8 cellular contexts compared by ENCODE assay signal in the genomic region with DNA sequence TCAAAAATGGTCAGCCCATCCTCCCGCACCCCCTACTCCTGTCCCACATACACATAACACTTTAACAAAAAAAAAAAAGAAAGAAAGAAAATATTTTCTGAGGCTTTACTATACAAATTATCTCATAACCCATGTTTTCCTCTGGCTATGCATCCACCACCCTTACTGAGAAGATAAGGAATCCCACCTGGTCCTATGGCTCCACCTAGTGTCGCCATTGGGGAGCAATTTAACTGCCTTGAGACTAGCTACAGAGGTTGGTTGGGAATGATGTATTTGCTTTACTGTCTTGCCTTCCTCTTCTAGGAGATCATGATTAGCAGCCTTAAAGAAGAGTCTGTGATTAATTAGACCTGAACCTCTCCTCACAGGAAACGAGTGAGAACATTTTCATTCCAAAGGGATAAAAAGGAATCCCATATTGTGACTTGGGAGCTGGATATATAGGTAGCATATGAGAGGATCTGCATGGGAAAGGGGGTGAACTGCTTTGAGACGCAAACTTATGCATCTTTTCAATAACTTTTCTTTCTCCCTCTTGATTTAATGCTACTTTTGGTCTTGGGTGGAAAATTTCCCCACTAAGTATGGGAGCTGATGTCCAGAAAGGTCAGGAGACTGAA.
DNase-seq lines count a peak whose midpoint lies in the region; ATAC-seq, FAIRE-seq and TF ChIP-seq lines count a peak whose summit lies in the region.

No MANE protein-coding gene starts in this region.

- H3K36me3 ChIP-seq in GM12878 (ENCODE audit: control insufficient read depth in 2 of 2, insufficient read depth in 2 of 2, low read length in 1 of 2) = no peaks in the 10 kb centered on the region

- in situ Hi-C loops in GM12878 (cut with MboI) = no loop called here

- ATAC-seq in GM18511 (IDR thresholded peaks at IDR 0.05; ENCODE audit: unreplicated experiment) (peak; percentile 87), HG02970 (IDR thresholded peaks at IDR 0.05; ENCODE audit: low FRiP score, unreplicated experiment) (peak; percentile 65), GM12878 (peak; percentile 97; the same call in 2 of the 3 replicates)

- H2AFZ ChIP-seq in GM12878 (ENCODE audit: control insufficient read depth, low read depth, low read length) = no peak overlapping the region

- no peak overlapping the region for H3K4me2 ChIP-seq in GM12878 (ENCODE audit: control insufficient read depth, insufficient read depth)

- 24% methylated on average over 4 of the region's 4 CpGs for WGBS in GM12878 (ENCODE audit: insufficient coverage, insufficient replicate concordance, low lambda C conversion rate, missing lambda C conversion rate)

- DNase-seq in AG04450 (ENCODE audit: low read depth, low spot score) (peak; percentile 18), NCI-H187 (lab: John Stamatoyannopoulos, UW) (peak; percentile 65 to 78), T-helper 22 cell (ENCODE audit: low read depth) (peak; percentile 12), GM12878 (ENCODE audit: low read depth, low spot score) (no peak), hypothalamus (lab: John Stamatoyannopoulos, UW) (peak in 42 of 51 donors; percentile 2 to 87 (median 50)), smooth muscle cell of the brain vasculature (ENCODE audit: low read depth, low spot score) (peak; percentile 59)

- peaks cover 8% of the 10 kb centered on the region for H3K27me3 ChIP-seq in AG04450 (ENCODE audit: control insufficient read depth, insufficient read depth, low read length)
- peaks cover 0 to 2% of the 10 kb centered on the region in 2 experiments; a peak in 2 of 4 replicates for H3K27me3 ChIP-seq in GM12878 (replicated peaks in 1 of 2; ENCODE audit: control insufficient read depth in 2 of 2, insufficient read depth in 2 of 2, low read length in 1 of 2)

- no TSS peak for BruUV-seq in GM12878 (replicated peaks; lab: Mats Ljungman, UMichigan)

- H3K4me1 ChIP-seq in GM12878 (ENCODE audit: control insufficient read depth, insufficient read depth, low read length) = no peaks in the 10 kb centered on the region

- no peaks in the 10 kb centered on the region for H4K20me1 ChIP-seq in GM12878 (ENCODE audit: control insufficient read depth, insufficient read depth)

- POLR2A ChIA-PET in AG04450 (lab: Yijun Ruan, JAX) = interaction anchor here (0.6 kb wide), 1 partner anchor 151 kb away, joined by 3 read pairs; no protein-coding TSS in a partner anchor
- POLR2A ChIA-PET in GM12878 (lab: Charles Lee) = interaction anchor here (0.5 to 0.8 kb wide), 2 partner anchors 26 to 80 kb away, joined by 3 to 5 read pairs; no protein-coding TSS in a partner anchor

- TF ChIP-seq EP300 in GM12878 (IDR thresholded peaks at IDR 0.05; ENCODE audit: borderline replicate concordance in 1 of 2, control insufficient read depth in 1 of 2, low read depth in 2 of 2, low read length in 2 of 2) = no peak

- no peaks in the 10 kb centered on the region for H3K79me2 ChIP-seq in GM12878 (ENCODE audit: control insufficient read depth, insufficient read depth, low read length)

- peak; percentile 95 for TF ChIP-seq CTCF in AG04450 (IDR thresholded peaks at IDR 0.05; ENCODE audit: low read depth, low read length)
- peak; percentile 85 to 92 (median 90) for TF ChIP-seq CTCF in GM12878 (IDR thresholded peaks at IDR 0.05 in 2 of 3, conservative IDR thresholded peaks at IDR 0.05 in 1 of 3; ENCODE audit: control insufficient read depth in 2 of 3, extremely low read depth in 1 of 3, insufficient read depth in 1 of 3, low read depth in 3 of 3, low read length in 3 of 3)

- RAD21 ChIA-PET in GM12878 (lab: Charles Lee; ENCODE audit: unreplicated experiment) = interaction anchor here (0.6 to 3.1 kb wide), 40 partner anchors 11 to 1045 kb away, joined by 3 to 28 read pairs (median 4); a partner anchor contains a TSS

- H3K4me3 ChIP-seq in AG04450 (ENCODE audit: low read depth, low read length) = no peak overlapping the region
- H3K4me3 ChIP-seq in GM12878 = no peak overlapping the region

- H3K27ac ChIP-seq in AG04450 (ENCODE audit: low read depth, low read length) = no peak overlapping the region
- no peak overlapping the region for H3K27ac ChIP-seq in GM12878 (ENCODE audit: control insufficient read depth, insufficient read depth)

- peak; percentile 35 for FAIRE-seq in GM12878 (lab: Jason Lieb, UNC)

- H3K9ac ChIP-seq in GM12878 (ENCODE audit: control insufficient read depth, insufficient read depth, low read length) = no peak overlapping the region

- intact Hi-C loops in GM12878 (cut with micrococcal nuclease; ENCODE audit: unreplicated experiment) = loop anchor here (5.0 kb wide), 3 partner anchors 122 to 1032 kb away; no protein-coding TSS in a partner anchor

- CTCF ChIA-PET in AG04450 (lab: Charles Lee) = interaction anchor here (0.6 to 2.7 kb wide), 25 partner anchors 9 to 1033 kb away, joined by 3 to 17 read pairs (median 4); a partner anchor contains a TSS
- CTCF ChIA-PET in GM12878 (lab: Yijun Ruan, JAX) = interaction anchor here (0.6 to 3.5 kb wide), 73 partner anchors 9 to 1985 kb away, joined by 3 to 29 read pairs (median 4); a partner anchor contains a TSS

- TF ChIP-seq POLR2A in GM12878 (IDR thresholded peaks at IDR 0.05; ENCODE audit: low read depth, low read length) = no peak

- H3K9me3 ChIP-seq in AG04450 (ENCODE audit: control insufficient read depth, insufficient read depth, low read length) (no peaks in the 10 kb centered on the region), GM12878 (replicated peaks; ENCODE audit: control insufficient read depth, insufficient read depth, low read length) (no peaks in the 10 kb centered on the region)

- SMC1A ChIA-PET in GM12878 (lab: Charles Lee; ENCODE audit: uncharacterized antibody, unreplicated experiment) = interaction anchor here (0.6 to 2.8 kb wide), 50 partner anchors 9 to 1677 kb away, joined by 3 to 17 read pairs (median 4); a partner anchor contains a TSS

- TF ChIP-seq RAD21 in GM12878 (IDR thresholded peaks at IDR 0.05; ENCODE audit: insufficient read depth, low read depth, low read length) = peak; percentile 96

TF ChIP-seq in GM12878, 131 proteins besides CTCF, POLR2A, EP300 and RAD21:
- TF ChIP-seq, protein P1, sequence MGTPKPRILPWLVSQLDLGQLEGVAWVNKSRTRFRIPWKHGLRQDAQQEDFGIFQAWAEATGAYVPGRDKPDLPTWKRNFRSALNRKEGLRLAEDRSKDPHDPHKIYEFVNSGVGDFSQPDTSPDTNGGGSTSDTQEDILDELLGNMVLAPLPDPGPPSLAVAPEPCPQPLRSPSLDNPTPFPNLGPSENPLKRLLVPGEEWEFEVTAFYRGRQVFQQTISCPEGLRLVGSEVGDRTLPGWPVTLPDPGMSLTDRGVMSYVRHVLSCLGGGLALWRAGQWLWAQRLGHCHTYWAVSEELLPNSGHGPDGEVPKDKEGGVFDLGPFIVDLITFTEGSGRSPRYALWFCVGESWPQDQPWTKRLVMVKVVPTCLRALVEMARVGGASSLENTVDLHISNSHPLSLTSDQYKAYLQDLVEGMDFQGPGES (IDR thresholded peaks at IDR 0.05) = no peak
- peak; percentile 64; the same call in 1 of the 2 replicates for TF ChIP-seq SMC3 (IDR thresholded peaks at IDR 0.05; ENCODE audit: borderline replicate concordance, low read length)
- TF ChIP-seq YY1 (IDR thresholded peaks at IDR 0.05; ENCODE audit: low read depth, low read length) = peak; percentile 62; the same call in 1 of the 2 replicates
- no peak for TF ChIP-seq HDGF (IDR thresholded peaks at IDR 0.05)
